In the genomic region with DNA sequence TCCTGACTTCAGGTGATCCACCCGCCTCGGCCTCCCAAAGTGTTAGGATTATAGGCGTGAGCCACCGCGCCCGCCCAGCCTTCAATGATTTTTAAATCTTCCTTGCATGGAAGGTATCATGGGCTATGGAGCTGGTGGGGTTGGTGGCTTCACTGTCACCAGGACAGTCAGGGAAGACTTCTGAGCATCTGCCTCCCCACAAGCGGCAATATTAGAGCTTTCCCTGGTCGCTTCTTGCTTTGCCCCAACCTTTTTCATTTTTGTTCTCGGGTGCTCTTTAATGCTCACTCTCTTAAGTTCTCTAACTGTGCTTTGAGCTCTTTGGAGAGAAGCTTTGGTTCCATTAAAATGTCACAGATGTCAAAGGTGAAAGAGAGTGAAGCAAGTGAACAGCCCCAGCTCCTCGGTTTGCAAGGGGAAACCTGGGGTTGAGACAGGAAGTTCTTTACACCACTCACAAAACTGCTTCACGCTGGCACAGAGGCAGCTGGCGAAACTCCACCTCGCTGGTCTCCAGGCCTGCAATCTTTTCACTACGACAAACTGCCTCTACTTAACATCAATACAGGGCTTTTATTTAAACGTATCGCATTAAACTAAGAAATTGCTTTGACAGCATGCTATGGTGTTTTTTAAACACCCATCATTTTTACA, we compare ENCODE assay signal across 11 cellular contexts.
DNase-seq lines count a peak whose midpoint lies in the region; ATAC-seq and TF ChIP-seq lines count a peak whose summit lies in the region.
"Had no signal": no experiment of that assay in that cellular context is flagged by ENCODE, and none has a peak within 500 bp of the region (broad histone marks: within the 10 kb centered on the region; RNA-seq: fewer than 3 reads in every experiment).

No MANE protein-coding gene starts in this region.

- H3K4me2 ChIP-seq in MM.1S (ENCODE audit: low read depth, low read length): no peak overlapping the region
- H3K4me2 ChIP-seq: KMS-11 had no signal

- H3K9me3 ChIP-seq in HUES64 (ENCODE audit: insufficient read depth, low read depth, low read length) (no peaks in the 10 kb centered on the region), MM.1S (replicated peaks; ENCODE audit: insufficient read depth, low read length) (no peaks in the 10 kb centered on the region), upper lobe of left lung (no peaks in the 10 kb centered on the region)

- H3K27ac Mint-ChIP-seq in brain: peak overlapping the region; percentile 55 to 87 (median 82)

- H3K9ac ChIP-seq in HUES64 (ENCODE audit: low read depth, low read length) (peak overlapping the region; percentile 31; the same call in 1 of the 2 replicates), MM.1S (ENCODE audit: low read length) (no peak overlapping the region)
- H3K9ac ChIP-seq: KMS-11 had no signal

- no peaks in the 10 kb centered on the region for H3K9me2 ChIP-seq in MM.1S (replicated peaks; ENCODE audit: insufficient read depth, low read length)

- peaks cover 55% of the 10 kb centered on the region for H3K36me3 Mint-ChIP-seq in brain

- H3K4me3 ChIP-seq in HUES64 (ENCODE audit: low read length) (no peak overlapping the region), MM.1S (ENCODE audit: low read length) (no peak overlapping the region), upper lobe of left lung (no peak overlapping the region)
- H3K4me3 ChIP-seq: lung had no signal

- no peak for TF ChIP-seq POLR2A in upper lobe of left lung (IDR thresholded peaks at IDR 0.05)

- peaks cover 27% of the 10 kb centered on the region for H3K4me1 Mint-ChIP-seq in brain

- peaks cover 69% of the 10 kb centered on the region for H3K36me3 ChIP-seq in HUES64 (ENCODE audit: insufficient read depth, low read length)
- H3K36me3 ChIP-seq in MM.1S (replicated peaks; ENCODE audit: insufficient read depth, low read length): no peaks in the 10 kb centered on the region
- peaks cover 14 to 97% (median 35%) of the 10 kb centered on the region in 4 donors for H3K36me3 ChIP-seq in upper lobe of left lung

- H3K27me3 ChIP-seq in HUES64 (ENCODE audit: insufficient read depth, low read length): no peaks in the 10 kb centered on the region
- H3K27me3 ChIP-seq in MM.1S (replicated peaks; ENCODE audit: insufficient read depth, low read length): no peaks in the 10 kb centered on the region
- no peaks in the 10 kb centered on the region for H3K27me3 ChIP-seq in upper lobe of left lung

- no peak overlapping the region for H2AFZ ChIP-seq in MM.1S (ENCODE audit: low read length)

- no peaks in the 10 kb centered on the region for H3K27me3 Mint-ChIP-seq in brain

- no peaks in the 10 kb centered on the region for H3F3A ChIP-seq in MM.1S (ENCODE audit: insufficient read depth, low read length)

- no peak for TF ChIP-seq EP300 in upper lobe of left lung (IDR thresholded peaks at IDR 0.05)

- ATAC-seq in GM18502 (IDR thresholded peaks at IDR 0.05; ENCODE audit: poor library complexity, unreplicated experiment) (peak; percentile 96), GM19467 (IDR thresholded peaks at IDR 0.05; ENCODE audit: unreplicated experiment) (peak; percentile 86), GM19455 (IDR thresholded peaks at IDR 0.05; ENCODE audit: unreplicated experiment) (no peak), upper lobe of left lung (ENCODE audit: low FRiP score in 2 of 2) (no peak)

- H3K4me1 ChIP-seq in HUES64 (ENCODE audit: insufficient read depth, low read length) (peaks cover 15% of the 10 kb centered on the region), MM.1S (ENCODE audit: low read length) (no peaks in the 10 kb centered on the region), upper lobe of left lung (peaks cover 0 to 7% (median 0%) of the 10 kb centered on the region in 4 donors)

- no peak for DNase-seq in amniotic stem cell (lab: John Stamatoyannopoulos, UW)
- DNase-seq in MM.1S: no peak
- no peak for DNase-seq in upper lobe of left lung
- DNase-seq: T1000 had no signal

- no peaks in the 10 kb centered on the region for H3K9me3 Mint-ChIP-seq in brain

- WGBS in HUES64: 94% methylated on average over 16 of the region's 16 CpGs
- WGBS in upper lobe of left lung, 2 donors: 71% methylated on average over 16 of the region's 16 CpGs

- no peaks in the 10 kb centered on the region for H4K20me1 ChIP-seq in MM.1S (ENCODE audit: insufficient read depth, low read length)

- H3K4me3 Mint-ChIP-seq in brain: peak overlapping the region in 2 of 5 experiments; percentile 15 to 23

- TF ChIP-seq CTCF in brain (conservative IDR thresholded peaks at IDR 0.05): no peak
- no peak for TF ChIP-seq CTCF in MM.1S (IDR thresholded peaks at IDR 0.05; ENCODE audit: low read length)
- TF ChIP-seq CTCF in upper lobe of left lung (IDR thresholded peaks at IDR 0.05): no peak

- H3K27ac ChIP-seq in HUES64 (ENCODE audit: low read depth, low read length) (0 out of 2 replicates have a peak overlapping the region, but pooled peaks have one; percentile 25), MM.1S (ENCODE audit: low read length) (no peak overlapping the region), upper lobe of left lung (no peak overlapping the region)
- H3K27ac ChIP-seq: KMS-11 had no signal

- no peaks in the 10 kb centered on the region for H3K79me2 ChIP-seq in MM.1S (ENCODE audit: low read length)

Comparison
In these comparisons a context has a peak if more than half of its experiments do, and no peak if none do; other contexts are left out.
1. ATAC-seq: peak in GM18502 (single experiment) and GM19467 (single experiment); none in GM19455 (single experiment) and upper lobe of left lung (0 of 2).